Comparison of ENCODE assay signal across 8 cellular contexts in the genomic region with DNA sequence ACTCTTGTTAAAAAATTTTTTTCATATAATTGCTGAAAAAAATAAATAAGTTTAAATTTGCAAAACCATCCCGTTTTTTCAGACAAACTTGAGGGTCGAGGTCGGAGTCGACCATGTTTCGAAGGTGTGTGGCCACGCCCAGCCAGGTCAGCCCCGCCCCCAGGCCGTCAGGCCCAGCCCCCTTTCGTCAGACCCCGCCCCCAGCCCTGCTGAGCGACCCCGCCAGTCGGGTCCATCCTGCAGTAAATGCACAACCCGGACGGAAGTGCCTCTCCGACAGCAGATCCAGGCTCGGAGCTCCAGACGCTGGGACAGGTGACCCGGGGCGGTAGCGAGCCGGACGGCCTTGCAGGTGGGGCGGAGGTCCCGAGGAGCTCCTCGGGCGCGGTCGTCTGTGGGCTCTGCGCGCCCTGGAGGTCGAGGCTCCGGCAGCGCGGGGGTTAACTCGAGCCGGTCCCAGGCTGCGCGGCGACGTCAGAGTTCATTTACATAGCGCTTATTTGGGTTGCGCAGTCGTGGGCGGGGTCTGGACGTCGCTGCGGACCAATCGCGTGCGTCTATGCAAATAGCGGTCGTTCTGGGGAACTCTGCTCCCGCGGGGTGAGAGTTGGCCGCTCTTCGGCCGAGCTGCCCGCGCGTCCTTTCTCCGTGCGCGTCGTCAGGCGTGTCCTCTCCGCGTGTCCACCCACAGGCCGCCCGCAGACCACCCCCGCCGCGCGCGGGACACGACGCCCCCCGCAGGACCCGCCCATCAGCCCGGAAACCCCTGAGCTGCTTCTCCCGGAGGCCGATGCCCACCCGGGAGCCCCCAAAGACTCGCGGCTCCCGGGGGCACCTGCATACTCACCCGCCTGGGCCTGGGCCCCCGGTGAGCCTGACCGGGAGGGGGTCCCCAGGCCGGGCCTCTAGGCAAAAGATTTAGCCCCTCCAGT.
DNase-seq lines count a peak whose midpoint lies in the region; ATAC-seq and TF ChIP-seq lines count a peak whose summit lies in the region.

A gene with protein sequence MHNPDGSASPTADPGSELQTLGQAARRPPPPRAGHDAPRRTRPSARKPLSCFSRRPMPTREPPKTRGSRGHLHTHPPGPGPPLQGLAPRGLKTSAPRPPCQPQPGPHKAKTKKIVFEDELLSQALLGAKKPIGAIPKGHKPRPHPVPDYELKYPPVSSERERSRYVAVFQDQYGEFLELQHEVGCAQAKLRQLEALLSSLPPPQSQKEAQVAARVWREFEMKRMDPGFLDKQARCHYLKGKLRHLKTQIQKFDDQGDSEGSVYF (plus strand): TSS at position 225 of the 932 bp plus-strand sequence. CDS start 22 bp downstream, at position 247.

- H3K36me3 ChIP-seq in BLaER1 = peaks cover 27% of the 10 kb centered on the region

- H3K27me3 ChIP-seq in BLaER1 = no peaks in the 10 kb centered on the region

- H3K4me1 ChIP-seq in BLaER1 = peaks cover 33% of the 10 kb centered on the region

- H3K4me3 ChIP-seq in BLaER1 = peak within 1 kb of the TSS; percentile 87
- H3K4me3 ChIP-seq in choroid plexus epithelial cell (ENCODE audit: low read depth, low read length) = peak within 1 kb of the TSS; percentile 94

- H4K20me1 ChIP-seq in BLaER1 = no peaks in the 10 kb centered on the region; the same call in 1 of the 2 replicates

- peak within 1 kb of the TSS; percentile 89 for H3K9ac ChIP-seq in BLaER1

- no peaks in the 10 kb centered on the region for H3K9me3 ChIP-seq in BLaER1

- peak; percentile 94 for ATAC-seq in GM19324 (IDR thresholded peaks at IDR 0.05; ENCODE audit: low FRiP score, unreplicated experiment)
- peak; percentile 87 for ATAC-seq in HG03460 (IDR thresholded peaks at IDR 0.05; ENCODE audit: unreplicated experiment)

- peak within 1 kb of the TSS; percentile 100 for H3K4me2 ChIP-seq in BLaER1

- TF ChIP-seq CTCF in choroid plexus epithelial cell (conservative IDR thresholded peaks at IDR 0.05; ENCODE audit: low read depth, low read length) = no peak

- peak within 1 kb of the TSS; percentile 91 for H3K27ac ChIP-seq in BLaER1

- DNase-seq in NCI-H526 (lab: John Stamatoyannopoulos, UW) = peak; percentile 92 to 97
- DNase-seq in activated CD4-positive, alpha-beta T cell treated with anti-CD3 and anti-CD28 coated beads for 4 hours = peak; percentile 96 to 97
- DNase-seq in choroid plexus epithelial cell (ENCODE audit: low read depth) = peak; percentile 97
- DNase-seq in kidney tubule cell (ENCODE audit: low spot score) = peak; percentile 98
- peak; percentile 89 to 92 for DNase-seq in stimulated activated CD4-positive, alpha-beta T cell treated with anti-CD3 and anti-CD28 coated beads, Interleukin-1b, Interleukin-23, amount 100 ng/mL, for 1 hour (ENCODE audit: low read depth in 2 of 2)

Comparison
In these comparisons a context has a peak if more than half of its experiments do, and no peak if none do; other contexts are left out.
1. Peak in every context shown above with its lines: DNase-seq, ATAC-seq, H3K4me3 ChIP-seq and H3K27ac ChIP-seq.